16 cellular contexts compared by ENCODE assay signal in genomic region chr3:66021731-66022131, GRCh38. TPM values are rescaled to one million over a fixed set of nuclear protein-coding genes. Genes with fewer than 3 reads are reported as not detected.
DNase-seq lines count a peak whose midpoint lies in the region; ATAC-seq lines count a peak whose summit lies in the region.
"Had no signal": no experiment of that assay in that cellular context is flagged by ENCODE, and none has a peak within 500 bp of the region (broad histone marks: within the 10 kb centered on the region; RNA-seq: fewer than 3 reads in every experiment).

No MANE protein-coding gene starts in this region.

- H3K4me3 Mint-ChIP-seq in activated T-helper 2 cell treated with anti-CD3 and anti-CD28 coated beads, Interferon-gamma antibody, Interleukin-2, Interleukin-4, amounts not matched to agents 10 μg/mL and 5 μg/mL and 100 μg/mL, durations not matched to agents 14 hours and 24 hours and 36 hours (ENCODE audit: low read depth) = no peak overlapping the region
- H3K4me3 Mint-ChIP-seq: activated B cell treated with CpG ODN at 0.5 μM for 24 hours; CD4-positive, alpha-beta T cell; dendritic cell treated with granulocyte-macrophage colony-stimulating factor and Interleukin-4, amounts not matched to agents 40 ng/mL and 50 ng/mL, for 4 days; natural killer cell treated with Interleukin-12 subunit alpha and Interleukin-12 subunit beta and Interleukin-15 and Interleukin-18, amount 100 ng/mL, for 72 hours; stimulated activated naive CD8-positive, alpha-beta T cell treated with anti-CD3 and anti-CD28 coated beads, Interleukin-15, amount 100 ng/mL, for 72 hours had no signal

- intact Hi-C loops in activated T-helper 2 cell treated with anti-CD3 and anti-CD28 coated beads, Interferon-gamma antibody, Interleukin-2, Interleukin-4, amounts not matched to agents 10 μg/mL and 5 μg/mL and 100 μg/mL, durations not matched to agents 14 hours and 24 hours and 36 hours (cut with micrococcal nuclease) = no loop called here

- no peak overlapping the region for H3K27ac Mint-ChIP-seq in activated T-helper 2 cell treated with anti-CD3 and anti-CD28 coated beads, Interferon-gamma antibody, Interleukin-2, Interleukin-4, amounts not matched to agents 10 μg/mL and 5 μg/mL and 100 μg/mL, durations not matched to agents 14 hours and 24 hours and 36 hours
- H3K27ac Mint-ChIP-seq: activated B cell treated with CpG ODN at 0.5 μM for 24 hours; CD4-positive, alpha-beta T cell; dendritic cell treated with granulocyte-macrophage colony-stimulating factor and Interleukin-4, amounts not matched to agents 40 ng/mL and 50 ng/mL, for 4 days; natural killer cell treated with Interleukin-12 subunit alpha and Interleukin-12 subunit beta and Interleukin-15 and Interleukin-18, amount 100 ng/mL, for 72 hours had no signal

- no peak overlapping the region for H3K27ac ChIP-seq in caudate nucleus (ENCODE audit: low read depth, low read length)
- H3K27ac ChIP-seq: sigmoid colon had no signal

- H3K9me3 Mint-ChIP-seq in activated T-helper 2 cell treated with anti-CD3 and anti-CD28 coated beads, Interferon-gamma antibody, Interleukin-2, Interleukin-4, amounts not matched to agents 10 μg/mL and 5 μg/mL and 100 μg/mL, durations not matched to agents 14 hours and 24 hours and 36 hours = no peaks in the 10 kb centered on the region
- H3K9me3 Mint-ChIP-seq: activated B cell treated with CpG ODN at 0.5 μM for 24 hours; dendritic cell treated with granulocyte-macrophage colony-stimulating factor and Interleukin-4, amounts not matched to agents 40 ng/mL and 50 ng/mL, for 4 days; natural killer cell treated with Interleukin-12 subunit alpha and Interleukin-12 subunit beta and Interleukin-15 and Interleukin-18, amount 100 ng/mL, for 72 hours; stimulated activated naive CD8-positive, alpha-beta T cell treated with anti-CD3 and anti-CD28 coated beads, Interleukin-15, amount 100 ng/mL, for 72 hours had no signal

- ATAC-seq in esophagus mucosa (peak; percentile 84), GM19452 (IDR thresholded peaks at IDR 0.05; ENCODE audit: unreplicated experiment) (no peak)
- ATAC-seq: natural killer cell treated with Interleukin-12 subunit alpha and Interleukin-12 subunit beta and Interleukin-15 and Interleukin-18, amount 100 ng/mL, for 72 hours; stimulated activated naive CD8-positive, alpha-beta T cell treated with anti-CD3 and anti-CD28 coated beads, Interleukin-15, amount 100 ng/mL, for 72 hours had no signal

- DNase-seq in EL (peak; percentile 56), M059J (ENCODE audit: low read depth) (peak; percentile 41), renal cortical epithelial cell (ENCODE audit: low read depth) (peak; percentile 65), NCI-H1092 treated with DMSO at 0.1 percent for 48 hours (lab: John Stamatoyannopoulos, UW) (no peak), caudate nucleus (lab: John Stamatoyannopoulos, UW) (no peak)
- no peak for DNase-seq in activated T-helper 2 cell treated with anti-CD3 and anti-CD28 coated beads, Interferon-gamma antibody, Interleukin-2, Interleukin-4, amounts not matched to agents 10 μg/mL and 5 μg/mL and 100 μg/mL, durations not matched to agents 14 hours and 24 hours and 36 hours (ENCODE audit: low spot score)
- DNase-seq: activated B cell treated with CpG ODN at 0.5 μM for 24 hours; activated CD8-positive, alpha-beta memory T cell treated with anti-CD3 and anti-CD28 coated beads, Interleukin-2, amount 50 U/mL, for 4 hours; CD4-positive, alpha-beta T cell; NCI-H1092; sigmoid colon; stimulated activated naive CD8-positive, alpha-beta T cell treated with anti-CD3 and anti-CD28 coated beads, Interleukin-15, amount 100 ng/mL, for 72 hours had no signal

- peaks cover 11% of the 10 kb centered on the region for H3K27me3 Mint-ChIP-seq in activated T-helper 2 cell treated with anti-CD3 and anti-CD28 coated beads, Interferon-gamma antibody, Interleukin-2, Interleukin-4, amounts not matched to agents 10 μg/mL and 5 μg/mL and 100 μg/mL, durations not matched to agents 14 hours and 24 hours and 36 hours (ENCODE audit: low read depth)
- H3K27me3 Mint-ChIP-seq: activated B cell treated with CpG ODN at 0.5 μM for 24 hours; dendritic cell treated with granulocyte-macrophage colony-stimulating factor and Interleukin-4, amounts not matched to agents 40 ng/mL and 50 ng/mL, for 4 days; stimulated activated naive CD8-positive, alpha-beta T cell treated with anti-CD3 and anti-CD28 coated beads, Interleukin-15, amount 100 ng/mL, for 72 hours had no signal

- H3K36me3 Mint-ChIP-seq in activated T-helper 2 cell treated with anti-CD3 and anti-CD28 coated beads, Interferon-gamma antibody, Interleukin-2, Interleukin-4, amounts not matched to agents 10 μg/mL and 5 μg/mL and 100 μg/mL, durations not matched to agents 14 hours and 24 hours and 36 hours (ENCODE audit: low read depth) = no peaks in the 10 kb centered on the region
- H3K36me3 Mint-ChIP-seq: natural killer cell treated with Interleukin-12 subunit alpha and Interleukin-12 subunit beta and Interleukin-15 and Interleukin-18, amount 100 ng/mL, for 72 hours had no signal

- no peaks in the 10 kb centered on the region for H3K4me1 Mint-ChIP-seq in activated T-helper 2 cell treated with anti-CD3 and anti-CD28 coated beads, Interferon-gamma antibody, Interleukin-2, Interleukin-4, amounts not matched to agents 10 μg/mL and 5 μg/mL and 100 μg/mL, durations not matched to agents 14 hours and 24 hours and 36 hours (ENCODE audit: low read depth)
- H3K4me1 Mint-ChIP-seq: activated B cell treated with CpG ODN at 0.5 μM for 24 hours; stimulated activated naive CD8-positive, alpha-beta T cell treated with anti-CD3 and anti-CD28 coated beads, Interleukin-15, amount 100 ng/mL, for 72 hours had no signal

RNA-seq across cellular contexts. Expression of gene MAGI1, which starts 17.0 kb away (rescaled TPM):
- total RNA-seq in M059J (2014; rRNA removed; shearing (Covaris generic)) = 2.8 and 3.6 TPM in 2 replicates
- 13.7 TPM for total RNA-seq in esophagus mucosa
- total RNA-seq in renal cortical epithelial cell = 4.9 and 30.5 TPM in 2 replicates
- 10.8 and 11.0 TPM in 2 replicates for total RNA-seq in activated T-helper 2 cell treated with anti-CD3 and anti-CD28 coated beads, Interferon-gamma antibody, Interleukin-2, Interleukin-4, amounts not matched to agents 10 μg/mL and 5 μg/mL and 100 μg/mL, durations not matched to agents 14 hours and 24 hours and 36 hours
- total RNA-seq: activated B cell treated with CpG ODN at 0.5 μM for 24 hours; CD4-positive, alpha-beta T cell; natural killer cell treated with Interleukin-12 subunit alpha and Interleukin-12 subunit beta and Interleukin-15 and Interleukin-18, amount 100 ng/mL, for 72 hours had no signal

Comparison
In these comparisons a context has a peak if more than half of its experiments do, and no peak if none do; other contexts are left out.
1. DNase-seq: peak in EL (single experiment), M059J (single experiment) and renal cortical epithelial cell (single experiment); none in NCI-H1092 treated with DMSO at 0.1 percent for 48 hours (single experiment), caudate nucleus (0 of 61) and activated T-helper 2 cell treated with anti-CD3 and anti-CD28 coated beads, Interferon-gamma antibody, Interleukin-2, Interleukin-4, amounts not matched to agents 10 μg/mL and 5 μg/mL and 100 μg/mL, durations not matched to agents 14 hours and 24 hours and 36 hours (single experiment).